In the genomic region with DNA sequence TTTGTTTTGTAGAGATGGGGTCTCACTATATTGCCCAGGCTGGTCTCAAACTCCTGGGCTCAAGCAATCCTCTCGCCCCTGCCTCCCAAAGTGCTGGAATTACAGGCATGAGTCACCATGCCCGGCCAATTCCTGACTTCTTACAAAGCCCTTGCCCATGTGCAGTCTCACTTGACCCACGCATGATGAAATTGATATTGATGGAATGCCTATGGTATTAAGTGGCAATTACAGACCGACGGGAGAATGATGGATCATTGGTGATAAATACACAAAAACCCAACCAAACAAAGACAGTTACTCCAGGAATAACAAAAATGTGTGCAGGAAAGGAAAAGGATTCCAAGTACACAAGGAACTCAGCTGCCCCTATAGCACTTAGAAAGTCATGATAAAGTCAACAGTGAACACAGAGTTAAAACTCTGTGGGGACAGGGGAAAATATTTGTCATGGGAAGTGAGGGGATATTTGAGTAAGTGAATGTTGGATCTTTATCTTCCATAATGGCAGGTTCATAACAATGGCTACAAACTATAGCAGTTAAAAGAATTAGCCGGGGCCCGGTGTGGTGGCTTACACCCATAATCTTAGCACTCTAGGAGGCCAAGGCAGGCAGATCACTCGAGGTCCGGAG, we compare ENCODE assay signal across 16 cellular contexts. TPM values are rescaled to one million over a fixed set of nuclear protein-coding genes. Genes with fewer than 3 reads are reported as not detected.
A peak's percentile ranks its signal among the peaks of the same experiment; 100 is the strongest.
DNase-seq lines count a peak whose midpoint lies in the region; ATAC-seq and TF ChIP-seq lines count a peak whose summit lies in the region.
"Had no signal": no experiment of that assay in that cellular context is flagged by ENCODE, and none has a peak within 500 bp of the region (broad histone marks: within the 10 kb centered on the region; RNA-seq: fewer than 3 reads in every experiment).

No MANE protein-coding gene starts in this region.

- H3K27me3 ChIP-seq in spleen (replicated peaks in 1 of 7) (no peaks in the 10 kb centered on the region), testis (no peaks in the 10 kb centered on the region)
- H3K27me3 ChIP-seq: esophagus muscularis mucosa had no signal

- H3K27ac ChIP-seq in spleen = no peak overlapping the region
- H3K27ac ChIP-seq in testis = no peak overlapping the region
- H3K27ac ChIP-seq: esophagus muscularis mucosa, SK-N-MC had no signal

- POLR2A ChIA-PET in GM10248 (lab: Yijun Ruan, JAX) = no interaction called here

- WGBS in spleen, 5 donors = 86 to 96% (median 93%) methylated on average over 9 of the region's 9 CpGs
- 92 to 94% methylated on average over 9 of the region's 9 CpGs for WGBS in testis, 2 donors

- DNase-seq in HCEC 1CT (peak; percentile 88), T1000 (lab: John Stamatoyannopoulos, UW) (peak; percentile 35), fibroblast of mammary gland (ENCODE audit: low read depth) (peak; percentile 86), spleen (peak; percentile 11), testis (no peak), GM10248 (ENCODE audit: extremely low spot score) (no peak)
- DNase-seq: activated CD4-positive, CD25-positive, alpha-beta regulatory T cell treated with anti-CD3 and anti-CD28 coated beads, Interleukin-2, amount 50 U/mL, for 72 hours; activated T-cell treated with anti-CD3 and anti-CD28 coated beads, Interleukin-2, amount 50 U/mL, for 72 hours; Caco-2; NCI-H2081 had no signal

- intact Hi-C loops in spleen (cut with DNase I; ENCODE audit: low total_unique reads) = no loop called here
- intact Hi-C loops in testis (cut with DNase I; ENCODE audit: low total_unique reads) = no loop called here

- H3K4me3 ChIP-seq in fibroblast of mammary gland (ENCODE audit: control insufficient read depth, low read depth, low read length) (no peak overlapping the region), spleen (no peak overlapping the region), testis (no peak overlapping the region)
- H3K4me3 ChIP-seq: esophagus muscularis mucosa, HAP-1, SK-N-MC had no signal

- H3K36me3 ChIP-seq in spleen (no peaks in the 10 kb centered on the region), testis (ENCODE audit: low read depth, missing control alignments) (no peaks in the 10 kb centered on the region)
- H3K36me3 ChIP-seq: HAP-1 had no signal

- TF ChIP-seq CTCF in fibroblast of mammary gland (conservative IDR thresholded peaks at IDR 0.05; ENCODE audit: control insufficient read depth, insufficient read depth, low read depth, low read length) = no peak
- TF ChIP-seq CTCF in spleen (IDR thresholded peaks at IDR 0.05 in 8 of 11, conservative IDR thresholded peaks at IDR 0.05 in 3 of 11) = no peak
- TF ChIP-seq CTCF in testis (IDR thresholded peaks at IDR 0.05) = no peak
- TF ChIP-seq CTCF in GM10248 (IDR thresholded peaks at IDR 0.05; ENCODE audit: control extremely low read depth, extremely low read depth, low read depth, missing control alignments) = no peak

- H3K4me1 ChIP-seq in spleen (peaks cover 9 to 21% (median 14%) of the 10 kb centered on the region in 6 donors), testis (peaks cover 12% of the 10 kb centered on the region)
- H3K4me1 ChIP-seq: Caco-2, HAP-1 had no signal

- CTCF ChIA-PET in GM10248 (lab: Yijun Ruan, JAX) = no interaction called here

- TF ChIP-seq POLR2A in spleen (IDR thresholded peaks at IDR 0.05) (no peak), testis (IDR thresholded peaks at IDR 0.05) (no peak)

- H3K9me3 ChIP-seq in spleen (no peaks in the 10 kb centered on the region), testis (no peaks in the 10 kb centered on the region)
- H3K9me3 ChIP-seq: Caco-2, esophagus muscularis mucosa, HAP-1 had no signal

- ATAC-seq in GM18861 (IDR thresholded peaks at IDR 0.05; ENCODE audit: unreplicated experiment) = no peak
- ATAC-seq: activated T-cell treated with anti-CD3 and anti-CD28 coated beads, Interleukin-2, amount 50 U/mL, for 72 hours had no signal

RNA-seq across cellular contexts. Expression of gene HIP1, which starts 21.6 kb away (rescaled TPM):
- total RNA-seq in spleen (10 to 100 TPM; 32.0 to 52.6 (median 43.0) TPM), testis (10 to 100 TPM; 43.5 to 85.4 TPM)
- polyA plus RNA-seq in spleen (1 to 10 TPM; 3.4 to 6.4 (median 3.6) TPM), testis (ENCODE audit: insufficient read depth, low read depth, low replicate concordance) (68.0 TPM)

RNA-seq across cellular contexts. Expression of gene CCL26, which starts 54.9 kb away (rescaled TPM):
- total RNA-seq in spleen (not detected), testis (1 to 10 TPM in 1 of 2 donors, not detected in 1; 1.1 TPM)
- polyA plus RNA-seq in spleen (under 1 TPM in 2 of 3 donors, not detected in 1; 0.35 to 0.41 TPM), testis (ENCODE audit: insufficient read depth, low read depth, low replicate concordance) (5.6 TPM)
- total RNA-seq: Caco-2, skeletal muscle tissue had no signal
- polyA plus RNA-seq: keratinocyte had no signal

Comparison
In these comparisons a context has a peak if more than half of its experiments do, and no peak if none do; other contexts are left out.
1. DNase-seq: peak in HCEC 1CT (single experiment), T1000 (single experiment), fibroblast of mammary gland (single experiment) and spleen (single experiment); none in testis (single experiment) and GM10248 (single experiment).